In the genomic region with DNA sequence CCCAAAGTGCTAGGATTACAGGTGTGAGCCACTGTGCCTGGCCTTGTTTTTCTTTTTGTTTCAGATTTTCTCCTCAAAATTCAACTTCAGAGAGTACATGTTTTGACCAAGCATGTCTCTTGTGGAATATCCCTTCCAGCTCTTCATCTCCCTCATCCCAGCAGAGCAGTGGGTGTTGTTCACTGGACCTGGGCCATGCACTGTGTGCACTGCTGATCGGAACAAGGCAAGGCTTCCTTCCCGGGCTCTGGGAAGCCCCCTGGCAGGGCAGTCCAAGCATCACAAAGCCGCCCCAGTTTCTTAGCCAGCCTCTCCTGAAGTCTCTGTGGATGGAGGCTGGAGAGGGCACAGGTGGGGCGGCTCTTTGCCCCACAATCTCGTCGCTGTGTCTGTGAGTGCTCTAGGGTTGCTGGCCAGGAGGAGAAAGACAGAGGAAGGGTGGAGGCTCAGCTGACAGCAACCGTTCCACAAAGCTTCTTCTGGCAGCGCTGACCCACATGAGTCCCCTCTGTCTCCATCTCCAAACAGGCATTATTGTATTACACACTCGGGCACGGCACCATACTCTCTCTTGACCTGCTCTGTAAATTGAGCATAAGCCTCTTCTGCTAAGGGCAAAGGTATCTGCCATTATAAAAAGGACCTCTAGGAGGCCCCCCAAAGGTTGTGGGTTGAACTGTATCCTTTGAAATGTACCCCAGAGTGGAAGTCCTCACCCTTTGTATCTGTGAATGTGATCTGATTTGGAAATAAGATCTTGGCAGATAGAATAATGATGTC, we compare ENCODE assay signal across 23 cellular contexts.
A peak's percentile ranks its signal among the peaks of the same experiment; 100 is the strongest.
DNase-seq lines count a peak whose midpoint lies in the region; ATAC-seq and TF ChIP-seq lines count a peak whose summit lies in the region.
"Had no signal": no experiment of that assay in that cellular context is flagged by ENCODE, and none has a peak within 500 bp of the region (broad histone marks: within the 10 kb centered on the region; RNA-seq: fewer than 3 reads in every experiment).

No MANE protein-coding gene starts in this region.

- DNase-seq in left ventricle myocardium superior (peak; percentile 39), cardiac septum (ENCODE audit: low spot score) (no peak), NB4 (ENCODE audit: low read depth) (peak; percentile 5), endothelial cell (ENCODE audit: low spot score) (no peak), aorta (no peak), EL (no peak), omental fat pad (ENCODE audit: low spot score) (no peak), NCI-H345 (lab: John Stamatoyannopoulos, UW) (no peak)
- DNase-seq: activated CD4-positive, alpha-beta T cell treated with anti-CD3 and anti-CD28 coated beads for 1 hour; activated naive CD8-positive, alpha-beta T cell treated with anti-CD3 and anti-CD28 coated beads, Interleukin-2, amount 10 ng/mL, durations not matched to agents 7 days and 5 days; CD4-positive, alpha-beta memory T cell; dermis blood vessel endothelial cell; DMS79 treated with DMSO at 0.1 percent for 48 hours; NCI-H1436; NCI-H2171; NCI-H526 treated with DMSO at 0.1 percent for 48 hours; Peyer's patch; stimulated activated CD4-positive, alpha-beta T cell treated with anti-CD3 and anti-CD28 coated beads, Interleukin-4, amount 100 ng/mL, for 4 hours; substantia nigra had no signal

- no peak overlapping the region for H3K27ac ChIP-seq in aorta (ENCODE audit: low read depth in 1 of 2, low read length in 2 of 2)
- H3K27ac ChIP-seq: Peyer's patch, prostate gland had no signal

- no peak overlapping the region for H3K27ac Mint-ChIP-seq in endothelial cell (ENCODE audit: unreplicated experiment)
- H3K27ac Mint-ChIP-seq: activated naive CD8-positive, alpha-beta T cell treated with anti-CD3 and anti-CD28 coated beads, Interleukin-2, amount 10 ng/mL, durations not matched to agents 7 days and 5 days; CD4-positive, alpha-beta memory T cell; mesothelial cell of epicardium had no signal

- H3K9me3 ChIP-seq in aorta (ENCODE audit: control insufficient read depth, low read length) = no peaks in the 10 kb centered on the region
- H3K9me3 ChIP-seq: Peyer's patch, prostate gland had no signal

- no peak for TF ChIP-seq POLR2A in NB4 (IDR thresholded peaks at IDR 0.05; ENCODE audit: extremely low read depth, insufficient read length)

- TF ChIP-seq CTCF in NB4 (IDR thresholded peaks at IDR 0.05; ENCODE audit: low read depth, low read length) (no peak), endothelial cell (IDR thresholded peaks at IDR 0.05; ENCODE audit: unreplicated experiment) (peak; percentile 19), omental fat pad (IDR thresholded peaks at IDR 0.05) (no peak)

- peaks cover 0 to 3% of the 10 kb centered on the region in 2 donors for H3K36me3 ChIP-seq in aorta (ENCODE audit: control insufficient read depth in 1 of 2, insufficient read depth in 2 of 2, low read length in 1 of 2)
- H3K36me3 ChIP-seq: Peyer's patch, prostate gland had no signal

- H3K4me3 ChIP-seq in NB4 (ENCODE audit: low read depth, low read length) (no peak overlapping the region), aorta (ENCODE audit: low read length in 2 of 2) (no peak overlapping the region)
- H3K4me3 ChIP-seq: Peyer's patch, prostate gland, smooth muscle cell had no signal

- no peak overlapping the region for H3K4me3 Mint-ChIP-seq in endothelial cell (ENCODE audit: unreplicated experiment)
- H3K4me3 Mint-ChIP-seq: activated naive CD8-positive, alpha-beta T cell treated with anti-CD3 and anti-CD28 coated beads, Interleukin-2, amount 10 ng/mL, durations not matched to agents 7 days and 5 days; brain; CD4-positive, alpha-beta memory T cell; mesothelial cell of epicardium had no signal

- H3K27me3 ChIP-seq in aorta (ENCODE audit: control insufficient read depth in 1 of 2, insufficient read depth in 2 of 2, low read length in 1 of 2) = no peaks in the 10 kb centered on the region
- H3K27me3 ChIP-seq: Peyer's patch had no signal

- H3K36me3 Mint-ChIP-seq in endothelial cell (ENCODE audit: low read depth, unreplicated experiment) = no peaks in the 10 kb centered on the region
- H3K36me3 Mint-ChIP-seq: activated naive CD8-positive, alpha-beta T cell treated with anti-CD3 and anti-CD28 coated beads, Interleukin-2, amount 10 ng/mL, durations not matched to agents 7 days and 5 days; brain; CD4-positive, alpha-beta memory T cell; mesothelial cell of epicardium had no signal

- no peaks in the 10 kb centered on the region for H3K9me3 Mint-ChIP-seq in endothelial cell (ENCODE audit: unreplicated experiment)
- H3K9me3 Mint-ChIP-seq: activated naive CD8-positive, alpha-beta T cell treated with anti-CD3 and anti-CD28 coated beads, Interleukin-2, amount 10 ng/mL, durations not matched to agents 7 days and 5 days; brain; CD4-positive, alpha-beta memory T cell; mesothelial cell of epicardium had no signal

- peaks cover 8% of the 10 kb centered on the region for H3K4me1 Mint-ChIP-seq in endothelial cell (ENCODE audit: unreplicated experiment)
- H3K4me1 Mint-ChIP-seq: activated naive CD8-positive, alpha-beta T cell treated with anti-CD3 and anti-CD28 coated beads, Interleukin-2, amount 10 ng/mL, durations not matched to agents 7 days and 5 days; CD4-positive, alpha-beta memory T cell had no signal

- 80 to 82% methylated on average over 9 to 10 of the region's 10 CpGs for WGBS in aorta, 2 donors

- peak; percentile 54 for ATAC-seq in left ventricle myocardium superior
- ATAC-seq in aorta (ENCODE audit: low FRiP score) = peak; percentile 59
- ATAC-seq in omental fat pad (ENCODE audit: low FRiP score) = no peak

- no peaks in the 10 kb centered on the region for H3K4me1 ChIP-seq in aorta (ENCODE audit: control insufficient read depth in 1 of 2, insufficient read depth in 2 of 2, low read length in 2 of 2)
- H3K4me1 ChIP-seq: Peyer's patch, prostate gland had no signal

- H3K27me3 Mint-ChIP-seq in endothelial cell (ENCODE audit: unreplicated experiment) = no peaks in the 10 kb centered on the region

- intact Hi-C loops in left ventricle myocardium superior (cut with micrococcal nuclease) = no loop called here
- intact Hi-C loops in cardiac septum (cut with DNase I) = no loop called here
- intact Hi-C loops in aorta (cut with DNase I) = no loop called here

Comparison
In these comparisons a context has a peak if more than half of its experiments do, and no peak if none do; other contexts are left out.
1. DNase-seq: peak in left ventricle myocardium superior (single experiment) and NB4 (single experiment); none in cardiac septum (single experiment), endothelial cell (single experiment), aorta (0 of 2), EL (single experiment), omental fat pad (single experiment) and NCI-H345 (single experiment).